1 cellular context compared by ENCODE assay signal in genomic region chr19:566403-566802, GRCh38.
TF ChIP-seq lines count a peak whose summit lies in the region.

No MANE protein-coding gene starts in this region.

TF ChIP-seq in SK-N-SH treated with all-trans-retinoic acid at 6 μM for 48 hours, 23 proteins besides CTCF, POLR2A, EP300 and RAD21 (continued from another document):
- TF ChIP-seq CREB5 (CRISPR knock-in tag; IDR thresholded peaks at IDR 0.05; ENCODE audit: low read depth): no peak
- TF ChIP-seq PATZ1 (CRISPR knock-in tag; IDR thresholded peaks at IDR 0.05; ENCODE audit: borderline replicate concordance): peak; percentile 94; the same call in 1 of the 2 replicates
- peak; percentile 63; the same call in 1 of the 2 replicates for TF ChIP-seq TCF4 (CRISPR knock-in tag; IDR thresholded peaks at IDR 0.05; ENCODE audit: borderline replicate concordance)
- peak; percentile 54 for TF ChIP-seq ISL1 (CRISPR knock-in tag; IDR thresholded peaks at IDR 0.05)
TF ChIP-seq in SK-N-SH treated with all-trans-retinoic acid at 6 μM for 48 hours: peak in this region for 4.
